In genomic region chr10:133127291-133128125, GRCh38 we compare ENCODE assay signal across 13 cellular contexts. TPM values are rescaled to one million over a fixed set of nuclear protein-coding genes. Genes with fewer than 3 reads are reported as not detected.
DNase-seq lines count a peak whose midpoint lies in the region; ATAC-seq, FAIRE-seq and TF ChIP-seq lines count a peak whose summit lies in the region.
"Had no signal": no experiment of that assay in that cellular context is flagged by ENCODE, and none has a peak within 500 bp of the region (broad histone marks: within the 10 kb centered on the region; RNA-seq: fewer than 3 reads in every experiment).

No MANE protein-coding gene starts in this region.

- H3K27ac Mint-ChIP-seq in CD8-positive, alpha-beta memory T cell = no peak overlapping the region
- H3K27ac Mint-ChIP-seq in activated T-helper 17 cell treated with anti-CD3 and anti-CD28 coated beads, Interleukin-2, amount 50 U/mL, for 72 hours = no peak overlapping the region
- H3K27ac Mint-ChIP-seq in natural killer cell = no peak overlapping the region

- peaks cover 5 to 7% of the 10 kb centered on the region in 2 donors for H3K27me3 Mint-ChIP-seq in CD8-positive, alpha-beta memory T cell
- peaks cover 9% of the 10 kb centered on the region for H3K27me3 Mint-ChIP-seq in activated T-helper 17 cell treated with anti-CD3 and anti-CD28 coated beads, Interleukin-2, amount 50 U/mL, for 72 hours
- peaks cover 9 to 11% of the 10 kb centered on the region in 2 donors for H3K27me3 Mint-ChIP-seq in natural killer cell (ENCODE audit: low read depth in 2 of 2)

- DNase-seq in CD8-positive, alpha-beta memory T cell = peak in 4 of 5 donors; percentile 6 to 31 (median 26)
- DNase-seq in NAMALWA (ENCODE audit: low spot score) = peak; percentile 63
- no peak for DNase-seq in natural killer cell
- DNase-seq in GM03348 (ENCODE audit: low spot score) = no peak
- no peak for DNase-seq in HTR-8/SVneo (ENCODE audit: insufficient read length, low spot score)
- no peak for DNase-seq in NCI-H2107 treated with DMSO at 0.1 percent for 48 hours (lab: John Stamatoyannopoulos, UW; ENCODE audit: unreplicated experiment)
- DNase-seq: DMS79 treated with DMSO at 0.1 percent for 48 hours, foreskin melanocyte, NCI-H748 treated with DMSO at 0.1 percent for 48 hours had no signal

- H3K36me3 Mint-ChIP-seq in CD8-positive, alpha-beta memory T cell = no peaks in the 10 kb centered on the region
- H3K36me3 Mint-ChIP-seq in activated T-helper 17 cell treated with anti-CD3 and anti-CD28 coated beads, Interleukin-2, amount 50 U/mL, for 72 hours (ENCODE audit: low read depth) = no peaks in the 10 kb centered on the region
- no peaks in the 10 kb centered on the region for H3K36me3 Mint-ChIP-seq in natural killer cell

- no peak for TF ChIP-seq CTCF in natural killer cell (IDR thresholded peaks at IDR 0.05)

- H3K27me3 ChIP-seq in CD8-positive, alpha-beta memory T cell (ENCODE audit: insufficient read depth, low read length, poor library complexity, severe bottlenecking) = no peaks in the 10 kb centered on the region

- intact Hi-C loops in natural killer cell (cut with micrococcal nuclease) = no loop called here

- POLR2A ChIA-PET in CD8-positive, alpha-beta memory T cell (lab: Charles Lee) = no interaction called here

- no peak overlapping the region for H3K4me3 Mint-ChIP-seq in CD8-positive, alpha-beta memory T cell
- no peak overlapping the region for H3K4me3 Mint-ChIP-seq in activated T-helper 17 cell treated with anti-CD3 and anti-CD28 coated beads, Interleukin-2, amount 50 U/mL, for 72 hours
- H3K4me3 Mint-ChIP-seq in natural killer cell = no peak overlapping the region

- no peak for FAIRE-seq in HTR-8/SVneo (lab: Jason Lieb, UNC)
- FAIRE-seq: bronchial epithelial cell had no signal

- peaks cover 2 to 11% (median 5%) of the 10 kb centered on the region in 3 donors for H3K4me1 Mint-ChIP-seq in CD8-positive, alpha-beta memory T cell
- peaks cover 5% of the 10 kb centered on the region for H3K4me1 Mint-ChIP-seq in activated T-helper 17 cell treated with anti-CD3 and anti-CD28 coated beads, Interleukin-2, amount 50 U/mL, for 72 hours
- peaks cover 9 to 11% of the 10 kb centered on the region in 2 donors for H3K4me1 Mint-ChIP-seq in natural killer cell

- no peaks in the 10 kb centered on the region for H3K9me3 ChIP-seq in CD8-positive, alpha-beta memory T cell (ENCODE audit: low read length)

- no peak overlapping the region for H3K27ac ChIP-seq in CD8-positive, alpha-beta memory T cell (ENCODE audit: low read depth, low read length)
- H3K27ac ChIP-seq: VCaP had no signal

- H3K9me3 Mint-ChIP-seq in CD8-positive, alpha-beta memory T cell = no peaks in the 10 kb centered on the region
- H3K9me3 Mint-ChIP-seq in activated T-helper 17 cell treated with anti-CD3 and anti-CD28 coated beads, Interleukin-2, amount 50 U/mL, for 72 hours = no peaks in the 10 kb centered on the region
- H3K9me3 Mint-ChIP-seq in natural killer cell = no peaks in the 10 kb centered on the region

- CTCF ChIA-PET in CD8-positive, alpha-beta memory T cell (lab: Charles Lee) = interaction anchor here (1.5 kb wide), 1 partner anchor 16 kb away, joined by 4 read pairs; no protein-coding TSS in a partner anchor

- H3K4me1 ChIP-seq in CD8-positive, alpha-beta memory T cell (ENCODE audit: insufficient read depth, low read length) = no peaks in the 10 kb centered on the region

- peak; percentile 27 for ATAC-seq in activated T-helper 17 cell treated with anti-CD3 and anti-CD28 coated beads, Interleukin-2, amount 50 U/mL, for 72 hours (replicated peaks)
- ATAC-seq in natural killer cell (peak in 2 of 3 donors; percentile 72 to 75), HG02610 (IDR thresholded peaks at IDR 0.05; ENCODE audit: unreplicated experiment) (no peak)

- H3K4me3 ChIP-seq in CD8-positive, alpha-beta memory T cell (ENCODE audit: low read length) = no peak overlapping the region

- H3K36me3 ChIP-seq in CD8-positive, alpha-beta memory T cell (ENCODE audit: insufficient read depth, low read length) = no peaks in the 10 kb centered on the region

RNA-seq across cellular contexts. Expression of gene KNDC1, which starts 32.5 kb away (rescaled TPM):
- total RNA-seq in CD8-positive, alpha-beta memory T cell = not detected
- polyA plus RNA-seq in CD8-positive, alpha-beta memory T cell = 0.05 TPM
- total RNA-seq in activated T-helper 17 cell treated with anti-CD3 and anti-CD28 coated beads, Interleukin-2, amount 50 U/mL, for 72 hours = under 1 TPM; 0.19 to 0.26 TPM
- total RNA-seq in natural killer cell = 1 to 10 TPM in 2 of 3 donors, not detected in 1; 2.1 to 5.9 TPM

RNA-seq across cellular contexts. Expression of gene ADGRA1, which starts 39.8 kb away (rescaled TPM):
- total RNA-seq in CD8-positive, alpha-beta memory T cell = not detected
- polyA plus RNA-seq in CD8-positive, alpha-beta memory T cell = not detected
- not detected for total RNA-seq in activated T-helper 17 cell treated with anti-CD3 and anti-CD28 coated beads, Interleukin-2, amount 50 U/mL, for 72 hours
- total RNA-seq in natural killer cell = not detected
- total RNA-seq: bronchial epithelial cell had no signal

Comparison
In these comparisons a context has a peak if more than half of its experiments do, and no peak if none do; other contexts are left out.
1. DNase-seq: peak in CD8-positive, alpha-beta memory T cell (4 of 5) and NAMALWA (single experiment); none in natural killer cell (single experiment), GM03348 (single experiment), HTR-8/SVneo (single experiment) and NCI-H2107 treated with DMSO at 0.1 percent for 48 hours (single experiment).